30 cellular contexts compared by ENCODE assay signal in the genomic region with DNA sequence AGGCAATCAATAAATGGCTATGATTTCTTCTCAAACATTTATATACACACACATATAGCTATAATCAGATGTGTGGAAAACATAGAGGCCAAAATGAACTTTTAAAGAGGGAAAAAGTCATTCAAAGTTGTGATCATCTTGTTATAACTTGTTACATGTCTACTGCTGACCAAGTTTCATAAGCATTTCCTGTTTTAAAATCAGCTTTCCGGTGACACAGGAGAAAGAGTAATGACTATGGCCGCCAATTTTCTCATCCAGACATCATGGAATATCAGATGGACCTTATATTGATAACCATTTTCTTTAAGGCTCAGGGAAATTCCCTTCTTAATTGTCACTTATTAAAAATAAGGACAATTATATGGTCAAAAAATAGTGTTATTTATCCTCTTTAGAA.
"Had no signal": no experiment of that assay in that cellular context is flagged by ENCODE, and none has a peak within 500 bp of the region (broad histone marks: within the 10 kb centered on the region; RNA-seq: fewer than 3 reads in every experiment).

No MANE protein-coding gene starts in this region.

- H3K27me3 ChIP-seq: ascending aorta, brain microvascular endothelial cell, esophagus muscularis mucosa, gastroesophageal sphincter, heart right ventricle, hepatocyte had no signal

- H2AFZ ChIP-seq: hepatocyte had no signal

- H3K79me2 ChIP-seq: hepatocyte had no signal

- H3K36me3 Mint-ChIP-seq: activated naive CD4-positive, alpha-beta T cell treated with anti-CD3 and anti-CD28 coated beads, Interleukin-2, amount 10 ng/mL, durations not matched to agents 7 days and 5 days; activated naive CD8-positive, alpha-beta T cell treated with anti-CD3 and anti-CD28 coated beads, Interleukin-2, amount 10 ng/mL, durations not matched to agents 7 days and 5 days; T-cell had no signal

- H3K27ac ChIP-seq: ascending aorta, brain microvascular endothelial cell, esophagus muscularis mucosa, gastroesophageal sphincter, heart right ventricle, hepatocyte had no signal

- H3K27me3 Mint-ChIP-seq: activated CD4-positive, alpha-beta memory T cell treated with anti-CD3 and anti-CD28 coated beads, Interleukin-2, amount 10 ng/mL, durations not matched to agents 7 days and 5 days; activated CD4-positive, alpha-beta T cell treated with anti-CD3 and anti-CD28 coated beads for 36 hours; activated CD4-positive, alpha-beta T cell treated with anti-CD3 and anti-CD28 coated beads, Interleukin-2, amount 10 ng/mL, durations not matched to agents 24 days and 14 days; activated naive CD4-positive, alpha-beta T cell treated with anti-CD3 and anti-CD28 coated beads, Interleukin-2, amount 10 ng/mL, durations not matched to agents 7 days and 5 days; activated naive CD8-positive, alpha-beta T cell treated with anti-CD3 and anti-CD28 coated beads, Interleukin-2, amount 10 ng/mL, durations not matched to agents 7 days and 5 days; activated T-cell treated with anti-CD3 and anti-CD28 coated beads, Interleukin-2, amount 50 U/mL, for 24 hours; T-cell had no signal

- H3K4me1 ChIP-seq: ascending aorta, esophagus muscularis mucosa, gastroesophageal sphincter, heart right ventricle had no signal

- H3K9me3 ChIP-seq: ascending aorta, esophagus muscularis mucosa, gastroesophageal sphincter had no signal

- H3K4me3 Mint-ChIP-seq: activated CD4-positive, alpha-beta memory T cell treated with anti-CD3 and anti-CD28 coated beads, Interleukin-2, amount 10 ng/mL, durations not matched to agents 7 days and 5 days; activated CD4-positive, alpha-beta T cell treated with anti-CD3 and anti-CD28 coated beads for 36 hours; activated CD4-positive, alpha-beta T cell treated with anti-CD3 and anti-CD28 coated beads, Interleukin-2, amount 10 ng/mL, durations not matched to agents 24 days and 14 days; activated naive CD4-positive, alpha-beta T cell treated with anti-CD3 and anti-CD28 coated beads, Interleukin-2, amount 10 ng/mL, durations not matched to agents 7 days and 5 days; activated naive CD8-positive, alpha-beta T cell treated with anti-CD3 and anti-CD28 coated beads, Interleukin-2, amount 10 ng/mL, durations not matched to agents 7 days and 5 days; activated T-cell treated with anti-CD3 and anti-CD28 coated beads, Interleukin-2, amount 50 U/mL, for 24 hours; activated T-cell treated with anti-CD3 and anti-CD28 coated beads, Interleukin-2, amount 50 U/mL, for 72 hours; T-cell; T-helper 1 cell treated with Interleukin-12 subunit alpha and Interleukin-12 subunit beta and Interleukin-4 antibody, amounts not matched to agents 30 μg/mL and 1 μg/mL, for 36 hours had no signal

- FAIRE-seq: endometrium, endothelial cell of umbilical vein had no signal

- H3K4me2 ChIP-seq: hepatocyte had no signal

- ATAC-seq: activated CD4-positive, alpha-beta T cell treated with anti-CD3 and anti-CD28 coated beads for 36 hours; activated naive CD4-positive, alpha-beta T cell treated with anti-CD3 and anti-CD28 coated beads, Interleukin-2, amount 50 U/mL, for 72 hours; activated T-cell treated with anti-CD3 and anti-CD28 coated beads, Interleukin-2, amount 50 U/mL, for 72 hours; gastroesophageal sphincter; heart right ventricle; T-cell had no signal

- H3K36me3 ChIP-seq: ascending aorta, brain microvascular endothelial cell, esophagus muscularis mucosa, gastroesophageal sphincter, heart right ventricle had no signal

- DNase-seq: activated CD4-positive, alpha-beta memory T cell treated with anti-CD3 and anti-CD28 coated beads, Interleukin-2, amount 10 ng/mL, durations not matched to agents 7 days and 5 days; activated CD4-positive, alpha-beta T cell treated with anti-CD3 and anti-CD28 coated beads for 36 hours; activated CD4-positive, alpha-beta T cell treated with anti-CD3 and anti-CD28 coated beads, Interleukin-2, amount 10 ng/mL, durations not matched to agents 24 days and 14 days; activated CD4-positive, CD25-positive, alpha-beta regulatory T cell; activated CD4-positive, CD25-positive, alpha-beta regulatory T cell treated with anti-CD3 and anti-CD28 coated beads, Interleukin-2, amount 50 U/mL, for 72 hours; activated CD8-positive, alpha-beta memory T cell treated with anti-CD3 and anti-CD28 coated beads, Interleukin-2, amount 50 U/mL, for 48 hours; activated gamma-delta T cell; activated naive CD4-positive, alpha-beta T cell; activated naive CD4-positive, alpha-beta T cell treated with anti-CD3 and anti-CD28 coated beads, Interleukin-2, amount 10 ng/mL, durations not matched to agents 7 days and 5 days; activated naive CD8-positive, alpha-beta T cell treated with anti-CD3 and anti-CD28 coated beads, Interleukin-2, amount 10 ng/mL, durations not matched to agents 7 days and 5 days; activated T-cell treated with anti-CD3 and anti-CD28 coated beads for 4 hours; activated T-cell treated with anti-CD3 and anti-CD28 coated beads, Interleukin-2, amount 50 U/mL, for 24 hours; activated T-cell treated with anti-CD3 and anti-CD28 coated beads, Interleukin-2, amount 50 U/mL, for 72 hours; brain microvascular endothelial cell; caudate nucleus; cortex of kidney; effector CD8-positive, alpha-beta T cell; erythroblast; foreskin melanocyte; heart right ventricle; T-cell; T1000 had no signal

- H3K4me3 ChIP-seq: ascending aorta, esophagus muscularis mucosa, gastroesophageal sphincter, heart right ventricle, hepatocyte had no signal

- H3K27ac Mint-ChIP-seq: activated CD4-positive, alpha-beta memory T cell treated with anti-CD3 and anti-CD28 coated beads, Interleukin-2, amount 10 ng/mL, durations not matched to agents 7 days and 5 days; activated CD4-positive, alpha-beta T cell treated with anti-CD3 and anti-CD28 coated beads for 36 hours; activated CD4-positive, alpha-beta T cell treated with anti-CD3 and anti-CD28 coated beads, Interleukin-2, amount 10 ng/mL, durations not matched to agents 24 days and 14 days; activated naive CD4-positive, alpha-beta T cell treated with anti-CD3 and anti-CD28 coated beads, Interleukin-2, amount 10 ng/mL, durations not matched to agents 7 days and 5 days; activated naive CD4-positive, alpha-beta T cell treated with anti-CD3 and anti-CD28 coated beads, Interleukin-2, amount 50 U/mL, for 72 hours; activated naive CD8-positive, alpha-beta T cell treated with anti-CD3 and anti-CD28 coated beads, Interleukin-2, amount 10 ng/mL, durations not matched to agents 7 days and 5 days; activated T-cell treated with anti-CD3 and anti-CD28 coated beads, Interleukin-2, amount 50 U/mL, for 24 hours; activated T-cell treated with anti-CD3 and anti-CD28 coated beads, Interleukin-2, amount 50 U/mL, for 72 hours; T-cell; T-helper 1 cell treated with Interleukin-12 subunit alpha and Interleukin-12 subunit beta and Interleukin-4 antibody, amounts not matched to agents 30 μg/mL and 1 μg/mL, for 36 hours had no signal

- H3K4me1 Mint-ChIP-seq: activated CD4-positive, alpha-beta memory T cell treated with anti-CD3 and anti-CD28 coated beads, Interleukin-2, amount 10 ng/mL, durations not matched to agents 7 days and 5 days; activated CD4-positive, alpha-beta T cell treated with anti-CD3 and anti-CD28 coated beads for 36 hours; activated CD4-positive, alpha-beta T cell treated with anti-CD3 and anti-CD28 coated beads, Interleukin-2, amount 10 ng/mL, durations not matched to agents 24 days and 14 days; activated naive CD4-positive, alpha-beta T cell treated with anti-CD3 and anti-CD28 coated beads, Interleukin-2, amount 10 ng/mL, durations not matched to agents 7 days and 5 days; activated naive CD8-positive, alpha-beta T cell treated with anti-CD3 and anti-CD28 coated beads, Interleukin-2, amount 10 ng/mL, durations not matched to agents 7 days and 5 days; T-cell had no signal
